Comparison of ENCODE assay signal across 25 cellular contexts in genomic region chr1:26096471-26096870, GRCh38. TPM values are rescaled to one million over a fixed set of nuclear protein-coding genes. Genes with fewer than 3 reads are reported as not detected.
DNase-seq lines count a peak whose midpoint lies in the region; ATAC-seq and TF ChIP-seq lines count a peak whose summit lies in the region.
"Had no signal": no experiment of that assay in that cellular context is flagged by ENCODE, and none has a peak within 500 bp of the region (broad histone marks: within the 10 kb centered on the region; RNA-seq: fewer than 3 reads in every experiment).

No MANE protein-coding gene starts in this region.

- ATAC-seq in lower lobe of right lung (no peak), GM21717 (IDR thresholded peaks at IDR 0.05; ENCODE audit: unreplicated experiment) (no peak)
- ATAC-seq: PC-3 had no signal

- no peaks in the 10 kb centered on the region for H3K9me3 Mint-ChIP-seq in H9

- H3K23ac ChIP-seq in H9 (ENCODE audit: insufficient read length, low read depth, low read length), result no peak overlapping the region

- H3K9ac ChIP-seq in H9 (ENCODE audit: extremely low read depth, insufficient read length, low read length), result no peak overlapping the region

- no peak overlapping the region for H3K4me3 Mint-ChIP-seq in H9

- no peaks in the 10 kb centered on the region for H3K23me2 ChIP-seq in H9 (ENCODE audit: insufficient read length, low read depth, low read length, poor library complexity, severe bottlenecking)

- H3K4me2 ChIP-seq in H9 (ENCODE audit: insufficient read depth, insufficient read length, low read length), result no peak overlapping the region

- H4K20me1 ChIP-seq in H9 (ENCODE audit: control insufficient read depth, insufficient read depth, insufficient read length), result no peaks in the 10 kb centered on the region

- no peaks in the 10 kb centered on the region for H3K79me2 ChIP-seq in H9 (ENCODE audit: insufficient read depth, low read length)

- no peak overlapping the region for H3K4ac ChIP-seq in H9 (ENCODE audit: low read depth, low read length)

- no peak overlapping the region for H4K8ac ChIP-seq in H9 (replicated peaks; ENCODE audit: insufficient read length, low read depth, low read length)

- 75 to 85% methylated on average over 2 of the region's 2 CpGs for WGBS in transverse colon (ENCODE audit: low coverage in 1 of 2), 2 donors
- WGBS in H9 (ENCODE audit: extremely low coverage, insufficient read length, low lambda C conversion rate), result no CpG with 5 or more reads among the region's 2 CpGs

- H3K79me1 ChIP-seq in H9 (ENCODE audit: insufficient read depth, low read depth, low read length, poor library complexity, severe bottlenecking), result no peaks in the 10 kb centered on the region

- intact Hi-C loops in dorsolateral prefrontal cortex (cut with DNase I) (loop anchor here in 1 of 2 donors (10.0 kb wide), 1 partner anchor 202 kb away; no protein-coding TSS in a partner anchor), transverse colon (cut with DNase I; ENCODE audit: low total_unique reads) (no loop called here), lower lobe of right lung (cut with DNase I) (no loop called here)

- H3K27me3 Mint-ChIP-seq in H9 (ENCODE audit: low read depth), result peaks cover 18% of the 10 kb centered on the region

- H2AFZ ChIP-seq in H9 (ENCODE audit: low read length), result no peak overlapping the region

- no peaks in the 10 kb centered on the region for H3K36me3 ChIP-seq in transverse colon
- no peaks in the 10 kb centered on the region for H3K36me3 ChIP-seq in lower lobe of right lung

- H3K18ac ChIP-seq in H9 (ENCODE audit: insufficient read length, low read depth, low read length), result no peak overlapping the region

- H2BK15ac ChIP-seq in H9 (ENCODE audit: low read depth, low read length), result no peak overlapping the region

- in situ Hi-C loops in transverse colon (cut with MboI; ENCODE audit: low pct_ligation_motif_present in 1 of 4, low pct_unique_long_range_greater_than_20kb in 1 of 4, low sequenced_read_pairs in 3 of 4), result no loop called here

- TF ChIP-seq EP300 in transverse colon (IDR thresholded peaks at IDR 0.05; ENCODE audit: low read depth), result no peak

- H2BK120ac ChIP-seq in H9 (ENCODE audit: low read depth, low read length, poor library complexity, severe bottlenecking), result no peak overlapping the region

- no peak overlapping the region for H3K27ac Mint-ChIP-seq in H9
- H3K27ac Mint-ChIP-seq: CD14-positive monocyte had no signal

- H3K4me3 ChIP-seq in dorsolateral prefrontal cortex (no peak overlapping the region), transverse colon (no peak overlapping the region), lower lobe of right lung (no peak overlapping the region)

- DNase-seq in C1 segment of cervical spinal cord (lab: John Stamatoyannopoulos, UW) (peak in 8 of 14 donors; percentile 3 to 32 (median 12)), dorsolateral prefrontal cortex (peak in 3 of 10 donors; percentile 15 to 53 (median 46)), retina (peak; percentile 52), transverse colon (no peak), H9 (no peak), lower lobe of right lung (no peak)
- DNase-seq: COR-L47, DMS 273 treated with DMSO at 0.1 percent for 48 hours, DND-41, H7, Karpas-422, NCI-H1417 treated with DMSO at 0.1 percent for 48 hours, NCI-H187 treated with DMSO at 0.1 percent for 48 hours, NCI-H2227 treated with DMSO at 0.1 percent for 48 hours, NCI-H524, PC-3, RPMI8226, SHP77 treated with DMSO at 0.1 percent for 48 hours had no signal

- H3K27me3 ChIP-seq in dorsolateral prefrontal cortex (peaks cover 0 to 14% (median 0%) of the 10 kb centered on the region in 45 donors), layer of hippocampus (ENCODE audit: control insufficient read depth, insufficient read depth, low read length) (no peaks in the 10 kb centered on the region), transverse colon (peaks cover 29% of the 10 kb centered on the region), H9 (ENCODE audit: insufficient read depth, low read length) (no peaks in the 10 kb centered on the region), lower lobe of right lung (ENCODE audit: low read depth) (no peaks in the 10 kb centered on the region)

- TF ChIP-seq CTCF in dorsolateral prefrontal cortex (IDR thresholded peaks at IDR 0.05 in 54 of 56, conservative IDR thresholded peaks at IDR 0.05 in 2 of 56; ENCODE audit: low read depth in 1 of 56, partially characterized antibody in 56 of 56) (peak in 3 of 56 donors; percentile 10 to 32 (median 10)), transverse colon (IDR thresholded peaks at IDR 0.05) (no peak), H9 (conservative IDR thresholded peaks at IDR 0.05) (no peak), lower lobe of right lung (IDR thresholded peaks at IDR 0.05) (no peak)

- H3K36me3 Mint-ChIP-seq in H9 (ENCODE audit: insufficient read depth in 1 of 3, low read depth in 3 of 3), result no peaks in the 10 kb centered on the region
- H3K36me3 Mint-ChIP-seq: CD14-positive monocyte had no signal

- H3K9me3 ChIP-seq in transverse colon (no peaks in the 10 kb centered on the region), H9 (ENCODE audit: control insufficient read depth, low read depth, low read length) (no peaks in the 10 kb centered on the region), lower lobe of right lung (no peaks in the 10 kb centered on the region)

- no peak overlapping the region for H3T11ph ChIP-seq in H9 (ENCODE audit: low read length)

- H3K4me1 ChIP-seq in transverse colon (no peaks in the 10 kb centered on the region), H9 (ENCODE audit: insufficient read depth, low read length) (peaks cover 6% of the 10 kb centered on the region; the same call in 1 of the 2 replicates), lower lobe of right lung (peaks cover 7% of the 10 kb centered on the region)

- H3K56ac ChIP-seq in H9 (ENCODE audit: insufficient read length, low read depth, low read length), result no peak overlapping the region

- H2BK12ac ChIP-seq in H9 (ENCODE audit: insufficient read length, low read depth, low read length), result no peak overlapping the region

- H3K27ac ChIP-seq in dorsolateral prefrontal cortex (peak overlapping the region in 57 of 59 donors; percentile 30 to 94 (median 77)), layer of hippocampus (ENCODE audit: low read depth, low read length) (peak overlapping the region; percentile 82), transverse colon (no peak overlapping the region), H9 (ENCODE audit: insufficient read length, low read depth, low read length) (no peak overlapping the region), lower lobe of right lung (no peak overlapping the region)
- H3K27ac ChIP-seq: HL-60 had no signal

- H4K5ac ChIP-seq in H9 (ENCODE audit: insufficient read length, low read depth, low read length), result no peak overlapping the region

- no peak overlapping the region for H4K91ac ChIP-seq in H9 (ENCODE audit: insufficient read length, low read depth, low read length)

- no peak overlapping the region for H3K14ac ChIP-seq in H9 (ENCODE audit: insufficient read depth, low read length)

- peaks cover 23 to 36% of the 10 kb centered on the region in 2 experiments for H3K4me1 Mint-ChIP-seq in H9
- H3K4me1 Mint-ChIP-seq: CD14-positive monocyte had no signal

- no peak overlapping the region for H2AK5ac ChIP-seq in H9 (ENCODE audit: insufficient read length, low read length)

- no peak overlapping the region for H2BK20ac ChIP-seq in H9 (ENCODE audit: low read depth, low read length, poor library complexity, severe bottlenecking)

- no peak for TF ChIP-seq POLR2A in transverse colon (IDR thresholded peaks at IDR 0.05)

- H2BK5ac ChIP-seq in H9 (ENCODE audit: insufficient read length, low read length), result no peak overlapping the region

RNA-seq across cellular contexts. Expression of gene PDIK1L, which starts 15.2 kb away (rescaled TPM):
- 10 to 100 TPM in 117 of 120 experiments, 1 to 10 TPM in 3; 6.9 to 24.8 (median 16.2) TPM for total RNA-seq in dorsolateral prefrontal cortex
- 10 to 100 TPM in 2 of 4 donors, 1 to 10 TPM in 2; 4.0 to 15.6 (median 9.8) TPM for total RNA-seq in transverse colon
- 5.6 and 7.1 TPM in 2 replicates for total RNA-seq in H9 (2021)
- 11.8 TPM for total RNA-seq in lower lobe of right lung

RNA-seq across cellular contexts. Expression of gene TRIM63, which starts 29.0 kb away (rescaled TPM):
- total RNA-seq in dorsolateral prefrontal cortex, result 1 to 10 TPM in 2 of 120 experiments, under 1 TPM in 23, not detected in 95; 0.20 to 3.8 (median 0.47) TPM
- total RNA-seq in transverse colon, result 1 to 10 TPM in 1 of 4 donors, under 1 TPM in 1, not detected in 2; 0.32 to 1.8 TPM
- total RNA-seq in H9 (2021), result not detected in 2 replicates
- 0.53 TPM for total RNA-seq in lower lobe of right lung
- total RNA-seq: G401, HT1080, MCF 10A, PC-3 had no signal

RNA-seq across cellular contexts. Expression of gene SLC30A2, which starts 50.6 kb away (rescaled TPM):
- total RNA-seq in dorsolateral prefrontal cortex (1 to 10 TPM in 1 of 120 experiments, under 1 TPM in 8, not detected in 111; 0.15 to 1.7 (median 0.24) TPM), transverse colon (under 1 TPM in 1 of 4 donors, not detected in 3; 0.14 TPM), H9 (2021) (0.35 TPM in 2 replicates), lower lobe of right lung (not detected)
- total RNA-seq: HT1080, MCF 10A had no signal

Comparison
In these comparisons a context has a peak if more than half of its experiments do, and no peak if none do; other contexts are left out.
1. DNase-seq: peak in C1 segment of cervical spinal cord (8 of 14) and retina (single experiment); none in transverse colon (single experiment), H9 (single experiment) and lower lobe of right lung (single experiment).
2. H3K27ac ChIP-seq: peak in dorsolateral prefrontal cortex (57 of 59) and layer of hippocampus (single experiment); none in transverse colon (0 of 4), H9 (single experiment) and lower lobe of right lung (single experiment).